Comparison of ENCODE assay signal across 13 cellular contexts in the genomic region with DNA sequence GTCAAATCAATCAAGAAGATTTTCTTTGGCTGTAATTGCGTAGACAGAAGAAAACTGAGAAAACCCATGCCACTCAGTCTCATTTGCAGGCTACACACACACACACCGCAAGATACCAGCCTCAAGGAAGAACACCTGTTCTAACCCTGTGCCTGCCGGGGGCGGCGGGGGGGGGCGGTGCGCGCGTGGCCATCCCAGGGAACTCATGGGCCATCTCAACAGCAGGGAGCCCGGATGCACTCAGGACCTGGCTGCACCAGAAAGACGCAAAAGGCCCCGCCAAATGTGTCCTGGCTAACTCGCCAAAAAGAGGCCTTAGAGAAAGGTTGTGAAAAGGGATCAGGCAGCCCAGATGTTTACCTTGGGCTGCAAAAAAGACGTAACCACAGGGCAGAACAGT. TPM values are rescaled to one million over a fixed set of nuclear protein-coding genes. Genes with fewer than 3 reads are reported as not detected.
A peak's percentile ranks its signal among the peaks of the same experiment; 100 is the strongest.
DNase-seq lines count a peak whose midpoint lies in the region; ATAC-seq and TF ChIP-seq lines count a peak whose summit lies in the region.
"Had no signal": no experiment of that assay in that cellular context is flagged by ENCODE, and none has a peak within 500 bp of the region (broad histone marks: within the 10 kb centered on the region; RNA-seq: fewer than 3 reads in every experiment).

No MANE protein-coding gene starts in this region.

- H3K27me3 Mint-ChIP-seq in Caco-2 (ENCODE audit: insufficient read depth, unreplicated experiment) (peaks cover 17% of the 10 kb centered on the region), naive B cell (peaks cover 43 to 75% (median 59%) of the 10 kb centered on the region in 3 donors)
- H3K27me3 Mint-ChIP-seq in activated T-helper 17 cell treated with anti-CD3 and anti-CD28 coated beads, Interleukin-2, amount 50 U/mL, for 72 hours = peaks cover 41% of the 10 kb centered on the region

- H3K4me1 ChIP-seq in Caco-2 = no peaks in the 10 kb centered on the region

- H3K4me1 Mint-ChIP-seq in Caco-2 (ENCODE audit: low read depth, unreplicated experiment) (no peaks in the 10 kb centered on the region), naive B cell (peaks cover 13 to 26% (median 21%) of the 10 kb centered on the region in 3 donors)
- no peaks in the 10 kb centered on the region for H3K4me1 Mint-ChIP-seq in activated T-helper 17 cell treated with anti-CD3 and anti-CD28 coated beads, Interleukin-2, amount 50 U/mL, for 72 hours

- H3K27ac Mint-ChIP-seq in Caco-2 (ENCODE audit: unreplicated experiment) (no peak overlapping the region), naive B cell (no peak overlapping the region)
- no peak overlapping the region for H3K27ac Mint-ChIP-seq in activated T-helper 17 cell treated with anti-CD3 and anti-CD28 coated beads, Interleukin-2, amount 50 U/mL, for 72 hours
- H3K27ac Mint-ChIP-seq: CD14-positive monocyte had no signal

- no peaks in the 10 kb centered on the region for H3K36me3 ChIP-seq in Caco-2 (ENCODE audit: control insufficient read depth, insufficient read depth, low read length)
- H3K36me3 ChIP-seq: esophagus squamous epithelium, heart left ventricle had no signal

- POLR2A ChIA-PET in Caco-2 (lab: Charles Lee) = no interaction called here

- H3K4me3 ChIP-seq in Caco-2 (ENCODE audit: low read depth, low read length) = no peak overlapping the region

- no peaks in the 10 kb centered on the region for H3K36me3 Mint-ChIP-seq in Caco-2 (ENCODE audit: insufficient read depth, unreplicated experiment)
- no peaks in the 10 kb centered on the region for H3K36me3 Mint-ChIP-seq in activated T-helper 17 cell treated with anti-CD3 and anti-CD28 coated beads, Interleukin-2, amount 50 U/mL, for 72 hours (ENCODE audit: low read depth)
- no peaks in the 10 kb centered on the region for H3K36me3 Mint-ChIP-seq in naive B cell

- intact Hi-C loops in Caco-2 (cut with micrococcal nuclease; ENCODE audit: unreplicated experiment) = loop anchor here (2.0 to 5.0 kb wide), 2 partner anchors 434 to 732 kb away; no protein-coding TSS in a partner anchor

- H3K9me3 Mint-ChIP-seq in Caco-2 (ENCODE audit: unreplicated experiment) (no peaks in the 10 kb centered on the region), naive B cell (no peaks in the 10 kb centered on the region)
- H3K9me3 Mint-ChIP-seq in activated T-helper 17 cell treated with anti-CD3 and anti-CD28 coated beads, Interleukin-2, amount 50 U/mL, for 72 hours = no peaks in the 10 kb centered on the region

- CTCF ChIA-PET in Caco-2 (lab: Charles Lee) = interaction anchor here (1.6 to 2.0 kb wide), 2 partner anchors 434 to 644 kb away, joined by 9 to 19 read pairs; no protein-coding TSS in a partner anchor

- TF ChIP-seq CTCF in Caco-2 (IDR thresholded peaks at IDR 0.05; ENCODE audit: insufficient read depth in 1 of 2, low read depth in 1 of 2, low read length in 1 of 2, severe bottlenecking in 1 of 2, unreplicated experiment in 1 of 2) = no peak

- DNase-seq in DMS 273 (lab: John Stamatoyannopoulos, UW; ENCODE audit: unreplicated experiment) (peak; percentile 12), DMS 273 treated with DMSO at 0.1 percent for 48 hours (lab: John Stamatoyannopoulos, UW) (no peak), Caco-2 (no peak), naive B cell (no peak), AG08396 (ENCODE audit: low spot score) (no peak)
- DNase-seq: esophagus squamous epithelium, NCI-H1092 treated with DMSO at 0.1 percent for 48 hours had no signal

- H3K9me3 ChIP-seq in Caco-2 = no peaks in the 10 kb centered on the region
- H3K9me3 ChIP-seq: esophagus squamous epithelium, heart left ventricle had no signal

- H3K4me3 Mint-ChIP-seq in Caco-2 (ENCODE audit: unreplicated experiment) (peak overlapping the region; percentile 68), naive B cell (peak overlapping the region; percentile 41 to 85 (median 81))
- H3K4me3 Mint-ChIP-seq in activated T-helper 17 cell treated with anti-CD3 and anti-CD28 coated beads, Interleukin-2, amount 50 U/mL, for 72 hours = peak overlapping the region; percentile 79

- no peaks in the 10 kb centered on the region for H3K27me3 ChIP-seq in Caco-2 (replicated peaks; ENCODE audit: control insufficient read depth, insufficient read depth, low read length)

- no peak for ATAC-seq in activated T-helper 17 cell treated with anti-CD3 and anti-CD28 coated beads, Interleukin-2, amount 50 U/mL, for 72 hours (replicated peaks)
- ATAC-seq in naive B cell (ENCODE audit: low read depth in 2 of 2) = no peak
- ATAC-seq in GM18519 (IDR thresholded peaks at IDR 0.05; ENCODE audit: low FRiP score, unreplicated experiment) = no peak
- ATAC-seq in HG03457 (IDR thresholded peaks at IDR 0.05; ENCODE audit: unreplicated experiment) = no peak
- ATAC-seq: sciatic nerve had no signal

- BruUV-seq in Caco-2 (replicated peaks; lab: Mats Ljungman, UMichigan) = no TSS peak

RNA-seq across cellular contexts. Expression of a gene that starts 2.1 kb away (rescaled TPM):
- total RNA-seq in Caco-2 (2022) = 0.11 and 0.12 TPM in 2 replicates
- not detected for total RNA-seq in activated T-helper 17 cell treated with anti-CD3 and anti-CD28 coated beads, Interleukin-2, amount 50 U/mL, for 72 hours
- polyA plus RNA-seq in naive B cell (ENCODE audit: low read depth in 6 of 6) = under 1 TPM; 0.07 to 0.93 (median 0.21) TPM
- total RNA-seq: sciatic nerve had no signal
